30 cellular contexts compared by ENCODE assay signal in the genomic region with DNA sequence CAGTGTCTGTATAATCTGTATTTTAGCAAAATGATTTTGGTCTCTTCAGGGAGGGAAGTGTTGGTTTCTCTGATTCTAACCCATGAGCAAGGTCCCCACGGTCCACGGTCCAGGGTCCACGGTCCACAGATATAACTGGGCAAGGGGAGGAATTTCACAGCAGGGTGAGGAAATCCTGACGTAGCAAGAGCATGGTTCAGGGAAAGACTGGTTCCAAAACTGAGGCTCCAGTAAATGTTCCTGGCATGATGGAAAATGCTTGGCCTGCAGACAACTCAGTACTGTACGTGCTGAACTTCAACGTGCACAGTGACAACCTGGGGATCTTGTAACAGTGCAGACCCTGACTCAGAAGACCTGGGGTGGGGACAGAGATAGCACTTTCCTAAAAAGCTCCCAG.
"Had no signal": no experiment of that assay in that cellular context is flagged by ENCODE, and none has a peak within 500 bp of the region (broad histone marks: within the 10 kb centered on the region; RNA-seq: fewer than 3 reads in every experiment).

No MANE protein-coding gene starts in this region.

- H3K9me3 ChIP-seq: adrenal gland, MG63, Peyer's patch had no signal

- H3K36me3 ChIP-seq: adrenal gland, MG63, Peyer's patch, WERI-Rb-1 had no signal

- H3K27me3 ChIP-seq: adrenal gland, MG63, Peyer's patch had no signal

- H3K36me3 Mint-ChIP-seq: activated naive CD4-positive, alpha-beta T cell treated with anti-CD3 and anti-CD28 coated beads, Interleukin-2, amount 50 U/mL, for 24 hours; brain had no signal

- H3K27me3 Mint-ChIP-seq: activated CD4-positive, alpha-beta T cell treated with anti-CD3 and anti-CD28 coated beads, Interleukin-2, amount 10 ng/mL, durations not matched to agents 24 days and 14 days; activated T-cell treated with anti-CD3 and anti-CD28 coated beads, Interleukin-2, amount 50 U/mL, for 24 hours had no signal

- H3K4me3 ChIP-seq: adrenal gland, MG63, Peyer's patch had no signal

- H3K4me1 ChIP-seq: adrenal gland, Peyer's patch had no signal

- H3K4me3 Mint-ChIP-seq: activated CD4-positive, alpha-beta T cell treated with anti-CD3 and anti-CD28 coated beads, Interleukin-2, amount 10 ng/mL, durations not matched to agents 24 days and 14 days; activated CD8-positive, alpha-beta T cell treated with anti-CD3 and anti-CD28 coated beads, Interleukin-2, amount 10 ng/mL, durations not matched to agents 7 days and 5 days; activated naive CD4-positive, alpha-beta T cell treated with anti-CD3 and anti-CD28 coated beads, Interleukin-2, amount 50 U/mL, for 24 hours; activated T-cell treated with anti-CD3 and anti-CD28 coated beads, Interleukin-2, amount 50 U/mL, for 24 hours; brain had no signal

- DNase-seq: activated CD4-positive, alpha-beta T cell treated with anti-CD3 and anti-CD28 coated beads for 1 hour; activated CD4-positive, alpha-beta T cell treated with anti-CD3 and anti-CD28 coated beads, Interleukin-2, amount 10 ng/mL, durations not matched to agents 24 days and 14 days; activated CD4-positive, alpha-beta T cell treated with anti-CD3 and anti-CD28 coated beads, Interleukin-2, amount 50 U/mL, for 48 hours; activated CD4-positive, CD25-positive, alpha-beta regulatory T cell; activated CD8-positive, alpha-beta T cell treated with anti-CD3 and anti-CD28 coated beads, Interleukin-2, amount 10 ng/mL, durations not matched to agents 7 days and 5 days; activated gamma-delta T cell; activated naive CD4-positive, alpha-beta T cell treated with Interleukin-2 at 50 U/mL for 16 hours; activated T-cell treated with anti-CD3 and anti-CD28 coated beads, Interleukin-2, amount 50 U/mL, for 24 hours; adrenal gland; Kasumi-1; KG1; MV-4-11; NCI-H1092; NCI-H1436 treated with DMSO at 0.1 percent for 48 hours; NCI-H1694 treated with DMSO at 0.1 percent for 48 hours; NCI-H2029; NCI-H345; NCI-H524 treated with DMSO at 0.1 percent for 48 hours; PC-3; Peyer's patch; RPMI8226; SW 1271; T-helper 1 cell; T-helper 2 cell; T-helper 9 cell; WERI-Rb-1 had no signal

- ATAC-seq: activated CD8-positive, alpha-beta T cell treated with anti-CD3 and anti-CD28 coated beads, Interleukin-2, amount 10 ng/mL, durations not matched to agents 7 days and 5 days; PC-3 had no signal

- H3K9me3 Mint-ChIP-seq: activated CD4-positive, alpha-beta T cell treated with anti-CD3 and anti-CD28 coated beads, Interleukin-2, amount 10 ng/mL, durations not matched to agents 24 days and 14 days had no signal

- H3K27ac ChIP-seq: adrenal gland, Peyer's patch, WERI-Rb-1 had no signal

- H3K27ac Mint-ChIP-seq: activated CD4-positive, alpha-beta T cell treated with anti-CD3 and anti-CD28 coated beads, Interleukin-2, amount 10 ng/mL, durations not matched to agents 24 days and 14 days; activated CD8-positive, alpha-beta T cell treated with anti-CD3 and anti-CD28 coated beads, Interleukin-2, amount 10 ng/mL, durations not matched to agents 7 days and 5 days; activated naive CD4-positive, alpha-beta T cell treated with anti-CD3 and anti-CD28 coated beads, Interleukin-2, amount 50 U/mL, for 24 hours; activated T-cell treated with anti-CD3 and anti-CD28 coated beads, Interleukin-2, amount 50 U/mL, for 24 hours; activated T-helper 2 cell treated with anti-CD3 and anti-CD28 coated beads, Interferon-gamma antibody, Interleukin-2, Interleukin-4, amounts not matched to agents 10 μg/mL and 5 μg/mL and 100 μg/mL, durations not matched to agents 14 hours and 24 hours and 36 hours; brain had no signal

- H3K4me1 Mint-ChIP-seq: activated CD4-positive, alpha-beta T cell treated with anti-CD3 and anti-CD28 coated beads, Interleukin-2, amount 10 ng/mL, durations not matched to agents 24 days and 14 days; activated naive CD4-positive, alpha-beta T cell treated with anti-CD3 and anti-CD28 coated beads, Interleukin-2, amount 50 U/mL, for 24 hours; brain had no signal
